In genomic region chr12:12999276-12999958, GRCh38 we compare ENCODE assay signal across 8 cellular contexts. TPM values are rescaled to one million over a fixed set of nuclear protein-coding genes. Genes with fewer than 3 reads are reported as not detected.
A peak's percentile ranks its signal among the peaks of the same experiment; 100 is the strongest.
DNase-seq lines count a peak whose midpoint lies in the region; ATAC-seq and TF ChIP-seq lines count a peak whose summit lies in the region.

No MANE protein-coding gene starts in this region.

- no peaks in the 10 kb centered on the region for H3K9me3 ChIP-seq in BLaER1 treated with 17β-estradiol and CSF1 and Interleukin-3, amounts not matched to agents 10 nM and 100 nM (replicated peaks in 1 of 11)
- H3K9me3 ChIP-seq in tibial artery = no peaks in the 10 kb centered on the region

- peak overlapping the region; percentile 61 to 82 (median 76) for H3K4me3 ChIP-seq in BLaER1 treated with 17β-estradiol and CSF1 and Interleukin-3, amounts not matched to agents 10 nM and 100 nM
- H3K4me3 ChIP-seq in LNCaP clone FGC (ENCODE audit: low read depth, low read length) (peak overlapping the region; percentile 85), lower leg skin (ENCODE audit: low read depth, poor library complexity, severe bottlenecking) (peak overlapping the region; percentile 63), tibial artery (peak overlapping the region; percentile 69 to 82)

- DNase-seq in LNCaP clone FGC (ENCODE audit: low read depth) (no peak), caudate nucleus (lab: John Stamatoyannopoulos, UW) (peak in 4 of 61 donors; percentile 49 to 64 (median 58)), lower leg skin (ENCODE audit: low spot score in 2 of 2) (peak in 1 of 2 donors; percentile 43), tibial artery (no peak), DMS79 (lab: John Stamatoyannopoulos, UW) (no peak)

- 13 to 14% methylated on average over 22 of the region's 22 CpGs for WGBS in lower leg skin, 2 donors

- TF ChIP-seq POLR2A in lower leg skin (IDR thresholded peaks at IDR 0.05) = no peak

- H4K20me1 ChIP-seq in BLaER1 treated with 17β-estradiol and CSF1 and Interleukin-3, amounts not matched to agents 10 nM and 100 nM = peaks cover 0 to 11% (median 0%) of the 10 kb centered on the region in 11 experiments; a peak in 1 of 22 replicates

- ATAC-seq in HG03354 (IDR thresholded peaks at IDR 0.05; ENCODE audit: poor library complexity, severe bottlenecking, unreplicated experiment) = no peak
- ATAC-seq in GM18861 (IDR thresholded peaks at IDR 0.05; ENCODE audit: unreplicated experiment) = no peak

- H3K4me2 ChIP-seq in BLaER1 treated with 17β-estradiol and CSF1 and Interleukin-3, amounts not matched to agents 10 nM and 100 nM = peak overlapping the region; percentile 89 to 100 (median 97)

- H3K4me1 ChIP-seq in BLaER1 treated with 17β-estradiol and CSF1 and Interleukin-3, amounts not matched to agents 10 nM and 100 nM = peaks cover 21 to 75% (median 43%) of the 10 kb centered on the region in 10 experiments
- peaks cover 0 to 41% (median 17%) of the 10 kb centered on the region in 4 donors for H3K4me1 ChIP-seq in tibial artery

- intact Hi-C loops in lower leg skin (cut with DNase I; ENCODE audit: low total_unique reads) = no loop called here
- intact Hi-C loops in tibial artery (cut with DNase I; ENCODE audit: low total_unique reads) = no loop called here

- peaks cover 10 to 34% (median 28%) of the 10 kb centered on the region in 11 experiments; a peak in 19 of 22 replicates for H3K27me3 ChIP-seq in BLaER1 treated with 17β-estradiol and CSF1 and Interleukin-3, amounts not matched to agents 10 nM and 100 nM
- H3K27me3 ChIP-seq in tibial artery = no peaks in the 10 kb centered on the region

- peaks cover 0 to 12% (median 0%) of the 10 kb centered on the region in 11 experiments; a peak in 1 of 22 replicates for H3K36me3 ChIP-seq in BLaER1 treated with 17β-estradiol and CSF1 and Interleukin-3, amounts not matched to agents 10 nM and 100 nM
- no peaks in the 10 kb centered on the region for H3K36me3 ChIP-seq in tibial artery

- peak overlapping the region; percentile 51 to 91 (median 78); a peak in 21 of 22 replicates for H3K27ac ChIP-seq in BLaER1 treated with 17β-estradiol and CSF1 and Interleukin-3, amounts not matched to agents 10 nM and 100 nM
- peak overlapping the region; percentile 71 for H3K27ac ChIP-seq in caudate nucleus (ENCODE audit: low read depth, low read length)
- peak overlapping the region; percentile 81 to 90 for H3K27ac ChIP-seq in tibial artery

- TF ChIP-seq CTCF in LNCaP clone FGC (IDR thresholded peaks at IDR 0.05; ENCODE audit: control insufficient read depth, extremely low read depth, insufficient read depth) (no peak), lower leg skin (IDR thresholded peaks at IDR 0.05) (no peak), tibial artery (IDR thresholded peaks at IDR 0.05) (no peak)

- peak overlapping the region; percentile 83 to 91 (median 87) for H3K9ac ChIP-seq in BLaER1 treated with 17β-estradiol and CSF1 and Interleukin-3, amounts not matched to agents 10 nM and 100 nM

RNA-seq across cellular contexts. Expression of gene HEBP1, which starts 0.6 kb away (rescaled TPM):
- total RNA-seq in lower leg skin = 10 to 100 TPM; 34.1 to 41.5 (median 37.5) TPM

RNA-seq across cellular contexts. Expression of gene FAM234B, which starts 44.8 kb away (rescaled TPM):
- 10 to 100 TPM; 19.3 to 41.4 (median 25.6) TPM for total RNA-seq in lower leg skin

RNA-seq across cellular contexts. Expression of gene GPRC5D, which starts 47.4 kb away (rescaled TPM):
- 10 to 100 TPM in 2 of 4 donors, not detected in 2; 27.9 to 51.1 TPM for total RNA-seq in lower leg skin
